In the genomic region with DNA sequence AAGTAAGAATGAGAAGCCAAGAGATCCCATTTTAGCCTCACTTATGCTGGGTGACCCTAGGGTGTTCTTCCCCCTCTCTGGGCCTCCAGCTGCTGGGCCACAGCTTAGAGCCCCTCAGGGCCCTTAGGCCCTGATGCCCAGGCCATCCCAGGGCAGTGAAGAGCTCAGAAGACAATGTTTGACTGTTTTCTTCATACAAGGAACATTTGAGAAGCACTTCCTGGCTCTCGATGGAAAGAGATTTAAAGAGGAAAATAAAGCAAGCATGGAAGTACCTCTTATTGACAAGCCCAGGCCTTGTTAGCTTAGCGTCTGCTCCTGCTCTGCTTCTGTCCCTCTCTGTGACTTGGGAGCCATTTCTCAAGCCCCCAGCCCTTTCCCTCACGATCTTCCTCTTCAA, we compare ENCODE assay signal across 17 cellular contexts.
"Had no signal": no experiment of that assay in that cellular context is flagged by ENCODE, and none has a peak within 500 bp of the region (broad histone marks: within the 10 kb centered on the region; RNA-seq: fewer than 3 reads in every experiment).

No MANE protein-coding gene starts in this region.

- DNase-seq: dermis blood vessel endothelial cell; dorsolateral prefrontal cortex; effector CD4-positive, alpha-beta T cell; effector memory CD4-positive, alpha-beta T cell; foreskin keratinocyte; gastrocnemius medialis; heart left ventricle; hypothalamus; immature natural killer cell; left cardiac atrium; left lung; left ventricle myocardium superior; lower lobe of right lung; mesenchymal stem cell; mucosa of descending colon had no signal

- ATAC-seq: foreskin keratinocyte, gastrocnemius medialis, heart left ventricle, left cardiac atrium, left lung, left ventricle myocardium superior, lower lobe of right lung, mucosa of descending colon had no signal

- H3K4me1 Mint-ChIP-seq: immature natural killer cell had no signal

- H3K27ac Mint-ChIP-seq: endodermal cell, immature natural killer cell, mesothelial cell of epicardium had no signal

- H3K4me3 Mint-ChIP-seq: endodermal cell, immature natural killer cell, mesothelial cell of epicardium had no signal

- H3K9me3 Mint-ChIP-seq: endodermal cell, immature natural killer cell, mesothelial cell of epicardium had no signal

- H3K36me3 Mint-ChIP-seq: immature natural killer cell, mesothelial cell of epicardium had no signal
